In genomic region chr15:33008284-33009011, GRCh38 we compare ENCODE assay signal across 15 cellular contexts.
A peak's percentile ranks its signal among the peaks of the same experiment; 100 is the strongest.
DNase-seq lines count a peak whose midpoint lies in the region; ATAC-seq and TF ChIP-seq lines count a peak whose summit lies in the region.
"Had no signal": no experiment of that assay in that cellular context is flagged by ENCODE, and none has a peak within 500 bp of the region (broad histone marks: within the 10 kb centered on the region; RNA-seq: fewer than 3 reads in every experiment).

No MANE protein-coding gene starts in this region.

- peak; percentile 66 to 86 for DNase-seq in cardiac fibroblast (ENCODE audit: low read depth in 2 of 2)
- DNase-seq in myocyte (ENCODE audit: low read depth) = peak; percentile 78
- DNase-seq in middle frontal gyrus (ENCODE audit: extremely low spot score, low spot score) = no peak
- DNase-seq in left lobe of liver (ENCODE audit: low spot score) = no peak
- no peak for DNase-seq in Peyer's patch
- DNase-seq: DND-41; effector CD8-positive, alpha-beta T cell; NCI-H1105 treated with DMSO at 0.1 percent for 48 hours; NCI-H524; SHP77; thyroid gland had no signal

- no peak overlapping the region for H3K9ac ChIP-seq in HUES48 (ENCODE audit: low read depth, low read length)

- H3K79me2 ChIP-seq in ACC112 (ENCODE audit: control insufficient read depth, insufficient read depth, low read length, unreplicated experiment) = no peaks in the 10 kb centered on the region

- H3K4me3 ChIP-seq in ACC112 (ENCODE audit: low read depth, low read length) = peak overlapping the region; percentile 18; the same call in 1 of the 2 replicates
- H3K4me3 ChIP-seq in HUES48 (ENCODE audit: low read depth, low read length) = no peak overlapping the region
- no peak overlapping the region for H3K4me3 ChIP-seq in cardiac fibroblast (replicated peaks in 1 of 2; ENCODE audit: low read depth in 2 of 2, low read length in 2 of 2)
- H3K4me3 ChIP-seq in Peyer's patch = no peak overlapping the region
- H3K4me3 ChIP-seq: skin epidermis, thyroid gland had no signal

- H3K27me3 ChIP-seq in ACC112 (ENCODE audit: insufficient read depth, low read length) (no peaks in the 10 kb centered on the region), HUES48 (ENCODE audit: control insufficient read depth, insufficient read depth, low read length) (no peaks in the 10 kb centered on the region), Peyer's patch (no peaks in the 10 kb centered on the region)
- H3K27me3 ChIP-seq: thyroid gland had no signal

- H3K36me3 ChIP-seq in ACC112 (ENCODE audit: insufficient read depth, low read length) = no peaks in the 10 kb centered on the region
- no peaks in the 10 kb centered on the region for H3K36me3 ChIP-seq in HUES48 (ENCODE audit: control insufficient read depth, insufficient read depth, low read length)
- no peaks in the 10 kb centered on the region for H3K36me3 ChIP-seq in Peyer's patch
- H3K36me3 ChIP-seq: thyroid gland had no signal

- H3K9me3 ChIP-seq in HUES48 (ENCODE audit: control insufficient read depth, insufficient read depth, low read length) (no peaks in the 10 kb centered on the region), Peyer's patch (no peaks in the 10 kb centered on the region)
- H3K9me3 ChIP-seq: thyroid gland had no signal

- no peak for TF ChIP-seq POLR2A in Peyer's patch (IDR thresholded peaks at IDR 0.05)

- ATAC-seq in HG02642 (IDR thresholded peaks at IDR 0.05; ENCODE audit: poor library complexity, unreplicated experiment) (no peak), left lobe of liver (no peak)

- H2AFZ ChIP-seq in ACC112 (ENCODE audit: low read length, unreplicated experiment) = peak overlapping the region; percentile 56

- H3K4me1 ChIP-seq in ACC112 (ENCODE audit: control insufficient read depth, insufficient read depth, low read length, unreplicated experiment) (peaks cover 18% of the 10 kb centered on the region), HUES48 (ENCODE audit: control insufficient read depth, insufficient read depth, low read length) (peaks cover 16% of the 10 kb centered on the region), Peyer's patch (no peaks in the 10 kb centered on the region)

- no peak for TF ChIP-seq CTCF in cardiac fibroblast (IDR thresholded peaks at IDR 0.05; ENCODE audit: low read depth, low read length)
- no peak for TF ChIP-seq CTCF in Peyer's patch (IDR thresholded peaks at IDR 0.05)

- H3K27ac ChIP-seq in ACC112 (ENCODE audit: low read depth, low read length) (no peak overlapping the region), HUES48 (ENCODE audit: low read depth, low read length) (peak overlapping the region; percentile 32), Peyer's patch (peak overlapping the region in 1 of 4 donors; percentile 1)
- H3K27ac ChIP-seq: thyroid gland had no signal

Comparison
In these comparisons a context has a peak if more than half of its experiments do, and no peak if none do; other contexts are left out.
1. DNase-seq: peak in cardiac fibroblast (2 of 2) and myocyte (single experiment); none in middle frontal gyrus (single experiment), left lobe of liver (single experiment) and Peyer's patch (0 of 3).